ENCODE assay signal across 9 cellular contexts in genomic region chr3:128486157-128486691, GRCh38. TPM values are rescaled to one million over a fixed set of nuclear protein-coding genes. Genes with fewer than 3 reads are reported as not detected.
DNase-seq lines count a peak whose midpoint lies in the region; ATAC-seq and TF ChIP-seq lines count a peak whose summit lies in the region.
"Had no signal": no experiment of that assay in that cellular context is flagged by ENCODE, and none has a peak within 500 bp of the region (broad histone marks: within the 10 kb centered on the region; RNA-seq: fewer than 3 reads in every experiment).

No MANE protein-coding gene starts in this region.

- no peaks in the 10 kb centered on the region for H3K9me3 ChIP-seq in HAP-1
- H3K9me3 ChIP-seq in left ventricle myocardium inferior (replicated peaks): no peaks in the 10 kb centered on the region
- no peaks in the 10 kb centered on the region for H3K9me3 ChIP-seq in skeletal muscle tissue (ENCODE audit: control insufficient read depth in 3 of 3, low read length in 3 of 3)
- H3K9me3 ChIP-seq: neutrophil had no signal

- TF ChIP-seq CTCF in activated B cell treated with CpG ODN at 0.5 μM for 24 hours (IDR thresholded peaks at IDR 0.05): no peak
- no peak for TF ChIP-seq CTCF in left ventricle myocardium inferior (IDR thresholded peaks at IDR 0.05; ENCODE audit: borderline replicate concordance)
- TF ChIP-seq CTCF in GM10266 (IDR thresholded peaks at IDR 0.05; ENCODE audit: control insufficient read depth, insufficient read depth, low read depth, missing control alignments): no peak

- CTCF ChIA-PET in activated B cell treated with CpG ODN at 0.5 μM for 24 hours (lab: Charles Lee): no interaction called here

- intact Hi-C loops in activated B cell treated with CpG ODN at 0.5 μM for 24 hours (cut with micrococcal nuclease): no loop called here
- intact Hi-C loops in left ventricle myocardium inferior (cut with micrococcal nuclease): no loop called here

- H3K27ac ChIP-seq in left ventricle myocardium inferior (replicated peaks) (peak overlapping the region; percentile 94), skeletal muscle tissue (ENCODE audit: low read depth, low read length) (no peak overlapping the region)
- H3K27ac ChIP-seq: neutrophil had no signal

- ATAC-seq in activated B cell treated with CpG ODN at 0.5 μM for 24 hours (ENCODE audit: low read depth): no peak
- ATAC-seq in HG03439 (IDR thresholded peaks at IDR 0.05; ENCODE audit: unreplicated experiment): no peak

- no peaks in the 10 kb centered on the region for H3K27me3 ChIP-seq in HAP-1 (ENCODE audit: low read depth)
- H3K27me3 ChIP-seq in left ventricle myocardium inferior (ENCODE audit: low read depth): peaks cover 100% of the 10 kb centered on the region
- peaks cover 88 to 95% (median 93%) of the 10 kb centered on the region in 3 donors for H3K27me3 ChIP-seq in skeletal muscle tissue (ENCODE audit: control insufficient read depth in 3 of 3, insufficient read depth in 3 of 3, low read length in 3 of 3)

- no peaks in the 10 kb centered on the region for H3K9me3 Mint-ChIP-seq in activated B cell treated with CpG ODN at 0.5 μM for 24 hours

- no peaks in the 10 kb centered on the region for H3K36me3 Mint-ChIP-seq in activated B cell treated with CpG ODN at 0.5 μM for 24 hours (ENCODE audit: low read depth)

- H3K27me3 Mint-ChIP-seq in activated B cell treated with CpG ODN at 0.5 μM for 24 hours: peaks cover 64% of the 10 kb centered on the region

- H3K36me3 ChIP-seq in HAP-1 (replicated peaks) (peaks cover 41% of the 10 kb centered on the region), left ventricle myocardium inferior (peaks cover 6% of the 10 kb centered on the region), skeletal muscle tissue (ENCODE audit: control insufficient read depth in 3 of 3, insufficient read depth in 3 of 3, low read length in 3 of 3) (no peaks in the 10 kb centered on the region)
- H3K36me3 ChIP-seq: neutrophil had no signal

- in situ Hi-C loops in HAP-1 (cut with MboI; ENCODE audit: low sequenced_read_pairs): loop anchor here (5.0 kb wide), 1 partner anchor 121 kb away; no protein-coding TSS in a partner anchor

- DNase-seq in HAP-1 (ENCODE audit: low spot score in 2 of 2) (no peak), activated B cell treated with CpG ODN at 0.5 μM for 24 hours (no peak), left ventricle myocardium inferior (no peak), GM10266 (ENCODE audit: extremely low spot score) (no peak), D341Med (ENCODE audit: low spot score) (no peak)
- DNase-seq in stimulated activated CD8-positive, alpha-beta memory T cell treated with anti-CD3 and anti-CD28 coated beads, Interleukin-4, amount 100 ng/mL, for 48 hours: no peak

- H3K4me1 ChIP-seq in HAP-1 (peaks cover 38% of the 10 kb centered on the region), left ventricle myocardium inferior (peaks cover 96% of the 10 kb centered on the region), skeletal muscle tissue (ENCODE audit: control insufficient read depth in 3 of 3, insufficient read depth in 3 of 3, low read length in 3 of 3) (peaks cover 41 to 60% (median 46%) of the 10 kb centered on the region in 3 donors)

- H3K9ac ChIP-seq in skeletal muscle tissue (ENCODE audit: low read depth in 1 of 3, low read length in 3 of 3): peak overlapping the region in 2 of 3 donors; percentile 45 to 74

- H3K4me3 ChIP-seq in HAP-1: peak overlapping the region; percentile 77
- H3K4me3 ChIP-seq in left ventricle myocardium inferior: peak overlapping the region; percentile 81
- peak overlapping the region; percentile 64 to 78 (median 71) for H3K4me3 ChIP-seq in skeletal muscle tissue (ENCODE audit: low read length in 3 of 3)

- H3K4me3 Mint-ChIP-seq in activated B cell treated with CpG ODN at 0.5 μM for 24 hours: peak overlapping the region; percentile 16

- peaks cover 48% of the 10 kb centered on the region for H3K4me1 Mint-ChIP-seq in activated B cell treated with CpG ODN at 0.5 μM for 24 hours

- no peak overlapping the region for H3K27ac Mint-ChIP-seq in activated B cell treated with CpG ODN at 0.5 μM for 24 hours

- POLR2A ChIA-PET in activated B cell treated with CpG ODN at 0.5 μM for 24 hours (lab: Charles Lee): no interaction called here

RNA-seq across cellular contexts. Expression of gene GATA2, which starts 6.8 kb away (rescaled TPM):
- total RNA-seq in activated B cell treated with CpG ODN at 0.5 μM for 24 hours: not detected in 2 replicates
- 11.0 TPM for total RNA-seq in left ventricle myocardium inferior
- total RNA-seq in skeletal muscle tissue: 0.52 TPM

RNA-seq across cellular contexts. Expression of gene DNAJB8, which starts 19.5 kb away (rescaled TPM):
- total RNA-seq in activated B cell treated with CpG ODN at 0.5 μM for 24 hours (not detected in 2 replicates), left ventricle myocardium inferior (not detected), skeletal muscle tissue (not detected)
